ENCODE assay signal across 13 cellular contexts in the genomic region with DNA sequence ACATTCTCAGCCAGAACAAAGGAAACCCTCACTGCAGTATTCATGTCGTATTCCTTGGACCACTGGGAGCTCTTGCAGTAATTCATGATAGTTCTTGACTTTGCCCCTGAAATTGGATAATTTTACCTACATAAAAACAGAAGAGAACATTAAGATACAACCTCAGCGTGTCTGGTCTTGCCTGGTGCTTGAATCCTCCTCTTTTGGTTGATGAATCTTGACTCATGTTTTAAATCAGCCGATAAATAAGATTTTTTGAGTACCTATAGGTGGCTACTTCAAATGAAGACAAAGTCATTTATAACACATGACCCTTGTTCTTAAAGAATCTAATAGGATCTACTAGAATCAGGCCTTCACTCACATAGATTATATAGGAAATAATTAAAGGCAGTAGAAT.
"Had no signal": no experiment of that assay in that cellular context is flagged by ENCODE, and none has a peak within 500 bp of the region (broad histone marks: within the 10 kb centered on the region; RNA-seq: fewer than 3 reads in every experiment).

No MANE protein-coding gene starts in this region.

- H3K4me2 ChIP-seq: hepatocyte, neural progenitor cell had no signal

- H3K9me3 ChIP-seq: ovary, vagina had no signal

- H3K4me3 Mint-ChIP-seq: activated CD8-positive, alpha-beta T cell treated with anti-CD3 and anti-CD28 coated beads, Interleukin-2, amount 10 ng/mL, durations not matched to agents 7 days and 5 days; activated naive CD8-positive, alpha-beta T cell treated with anti-CD3 and anti-CD28 coated beads, Interleukin-2, amount 50 U/mL, for 24 hours; effector memory CD8-positive, alpha-beta T cell; stimulated activated naive CD8-positive, alpha-beta T cell treated with anti-CD3 and anti-CD28 coated beads, Interleukin-15, amount 100 ng/mL, for 72 hours had no signal

- H3K4me1 ChIP-seq: vagina had no signal

- H3K27me3 Mint-ChIP-seq: activated naive CD8-positive, alpha-beta T cell treated with anti-CD3 and anti-CD28 coated beads, Interleukin-2, amount 50 U/mL, for 24 hours; stimulated activated naive CD8-positive, alpha-beta T cell treated with anti-CD3 and anti-CD28 coated beads, Interleukin-15, amount 100 ng/mL, for 72 hours had no signal

- H2AFZ ChIP-seq: hepatocyte, neural progenitor cell had no signal

- H3K79me2 ChIP-seq: hepatocyte had no signal

- H3K36me3 ChIP-seq: neural progenitor cell, ovary, vagina had no signal

- H3K36me3 Mint-ChIP-seq: neural progenitor cell had no signal

- H3K4me3 ChIP-seq: hepatocyte, neural progenitor cell, ovary, vagina had no signal

- ATAC-seq: activated CD8-positive, alpha-beta T cell treated with anti-CD3 and anti-CD28 coated beads, Interleukin-2, amount 10 ng/mL, durations not matched to agents 7 days and 5 days; activated naive CD8-positive, alpha-beta T cell treated with anti-CD3 and anti-CD28 coated beads, Interleukin-2, amount 50 U/mL, for 24 hours; effector memory CD8-positive, alpha-beta T cell; left ventricle myocardium superior; stimulated activated naive CD8-positive, alpha-beta T cell treated with anti-CD3 and anti-CD28 coated beads, Interleukin-15, amount 100 ng/mL, for 72 hours had no signal

- H3K27ac Mint-ChIP-seq: activated CD8-positive, alpha-beta T cell treated with anti-CD3 and anti-CD28 coated beads, Interleukin-2, amount 10 ng/mL, durations not matched to agents 7 days and 5 days; activated naive CD8-positive, alpha-beta T cell treated with anti-CD3 and anti-CD28 coated beads, Interleukin-2, amount 50 U/mL, for 24 hours; effector memory CD8-positive, alpha-beta T cell; neural progenitor cell; stimulated activated naive CD8-positive, alpha-beta T cell treated with anti-CD3 and anti-CD28 coated beads, Interleukin-15, amount 100 ng/mL, for 72 hours had no signal

- H3K27ac ChIP-seq: hepatocyte, neural progenitor cell, ovary, vagina had no signal

- DNase-seq: activated CD8-positive, alpha-beta memory T cell treated with anti-CD3 and anti-CD28 coated beads, Interleukin-2, amount 50 U/mL, for 48 hours; activated CD8-positive, alpha-beta T cell treated with anti-CD3 and anti-CD28 coated beads, Interleukin-2, amount 10 ng/mL, durations not matched to agents 7 days and 5 days; activated naive CD8-positive, alpha-beta T cell treated with anti-CD3 and anti-CD28 coated beads, Interleukin-2, amount 50 U/mL, for 24 hours; central memory CD4-positive, alpha-beta T cell; cortex of kidney; effector memory CD8-positive, alpha-beta T cell; left ventricle myocardium superior; ovary; stimulated activated CD4-positive, alpha-beta T cell treated with anti-CD3 and anti-CD28 coated beads, Interleukin-2, amount 100 ng/mL, for 48 hours; stimulated activated naive CD8-positive, alpha-beta T cell treated with anti-CD3 and anti-CD28 coated beads, Interleukin-15, amount 100 ng/mL, for 72 hours had no signal

- H3K9me3 Mint-ChIP-seq: activated naive CD8-positive, alpha-beta T cell treated with anti-CD3 and anti-CD28 coated beads, Interleukin-2, amount 50 U/mL, for 24 hours; effector memory CD8-positive, alpha-beta T cell; neural progenitor cell; stimulated activated naive CD8-positive, alpha-beta T cell treated with anti-CD3 and anti-CD28 coated beads, Interleukin-15, amount 100 ng/mL, for 72 hours had no signal

- H3K27me3 ChIP-seq: hepatocyte, neural progenitor cell, ovary, vagina had no signal
